In genomic region chr5:12845549-12846159, GRCh38 we compare ENCODE assay signal across 24 cellular contexts.
"Had no signal": no experiment of that assay in that cellular context is flagged by ENCODE, and none has a peak within 500 bp of the region (broad histone marks: within the 10 kb centered on the region; RNA-seq: fewer than 3 reads in every experiment).

No MANE protein-coding gene starts in this region.

- ATAC-seq: activated T-cell treated with anti-CD3 and anti-CD28 coated beads, Interleukin-2, amount 50 U/mL, for 4 hours; heart right ventricle; left lobe of liver; lower lobe of right lung; naive thymus-derived CD8-positive, alpha-beta T cell; sciatic nerve; stimulated activated memory B cell treated with anti-CD40 and anti-IgM and Interleukin-4, amounts not matched to agents 10 μg/mL and 1 μg/mL and 100 μg/mL, for 72 hours had no signal

- DNase-seq: activated CD8-positive, alpha-beta memory T cell treated with anti-CD3 and anti-CD28 coated beads, Interleukin-2, amount 50 U/mL, for 4 hours; activated naive CD4-positive, alpha-beta T cell treated with Interleukin-2 at 50 U/mL for 16 hours; activated naive CD8-positive, alpha-beta T cell treated with anti-CD3 and anti-CD28 coated beads for 36 hours; activated T-cell treated with anti-CD3 and anti-CD28 coated beads, Interleukin-2, amount 50 U/mL, for 4 hours; central memory CD4-positive, alpha-beta T cell; endodermal cell; foreskin fibroblast; heart right ventricle; lower lobe of right lung; naive thymus-derived CD8-positive, alpha-beta T cell; small intestine; stimulated activated CD4-positive, alpha-beta T cell treated with anti-CD3 and anti-CD28 coated beads, Interleukin-2, amount 100 ng/mL, for 24 hours; stomach; T-helper 1 cell; WERI-Rb-1 had no signal

- H3K79me2 ChIP-seq: parathyroid adenoma had no signal

- H3K36me3 Mint-ChIP-seq: activated naive CD8-positive, alpha-beta T cell treated with anti-CD3 and anti-CD28 coated beads for 36 hours; naive thymus-derived CD8-positive, alpha-beta T cell; stimulated activated memory B cell treated with anti-CD40 and anti-IgM and Interleukin-4, amounts not matched to agents 10 μg/mL and 1 μg/mL and 100 μg/mL, for 72 hours had no signal

- H3K4me1 ChIP-seq: heart right ventricle, lower lobe of right lung, parathyroid adenoma, stomach, suprapubic skin, tibial nerve had no signal

- H3K9me3 Mint-ChIP-seq: endodermal cell had no signal

- H3K27me3 ChIP-seq: heart right ventricle, stomach, suprapubic skin, tibial nerve had no signal

- H3K9me3 ChIP-seq: lower lobe of right lung, stomach, suprapubic skin, tibial nerve had no signal

- H3K27me3 Mint-ChIP-seq: activated naive CD8-positive, alpha-beta T cell treated with anti-CD3 and anti-CD28 coated beads for 36 hours; naive thymus-derived CD8-positive, alpha-beta T cell; stimulated activated memory B cell treated with anti-CD40 and anti-IgM and Interleukin-4, amounts not matched to agents 10 μg/mL and 1 μg/mL and 100 μg/mL, for 72 hours had no signal

- H3K9ac ChIP-seq: parathyroid adenoma had no signal

- H3K4me3 Mint-ChIP-seq: activated naive CD8-positive, alpha-beta T cell treated with anti-CD3 and anti-CD28 coated beads for 36 hours; activated T-cell treated with anti-CD3 and anti-CD28 coated beads, Interleukin-2, amount 50 U/mL, for 4 hours; endodermal cell; stimulated activated memory B cell treated with anti-CD40 and anti-IgM and Interleukin-4, amounts not matched to agents 10 μg/mL and 1 μg/mL and 100 μg/mL, for 72 hours had no signal

- H3K4me3 ChIP-seq: coronary artery, heart right ventricle, lower lobe of right lung, stomach, suprapubic skin, tibial nerve had no signal

- H3K36me3 ChIP-seq: heart right ventricle, lower lobe of right lung, stomach, suprapubic skin, tibial nerve, WERI-Rb-1 had no signal

- H3K27ac ChIP-seq: coronary artery, epithelial cell of prostate, heart right ventricle, lower lobe of right lung, parathyroid adenoma, stomach, suprapubic skin, tibial nerve, WERI-Rb-1 had no signal

- H3K27ac Mint-ChIP-seq: activated naive CD8-positive, alpha-beta T cell treated with anti-CD3 and anti-CD28 coated beads for 36 hours; activated T-helper 2 cell treated with anti-CD3 and anti-CD28 coated beads, Interferon-gamma antibody, Interleukin-2, Interleukin-4, amounts not matched to agents 10 μg/mL and 5 μg/mL and 100 μg/mL, durations not matched to agents 14 hours and 24 hours and 36 hours; endodermal cell; naive thymus-derived CD8-positive, alpha-beta T cell; stimulated activated memory B cell treated with anti-CD40 and anti-IgM and Interleukin-4, amounts not matched to agents 10 μg/mL and 1 μg/mL and 100 μg/mL, for 72 hours had no signal

- H3K4me1 Mint-ChIP-seq: activated naive CD8-positive, alpha-beta T cell treated with anti-CD3 and anti-CD28 coated beads for 36 hours; endodermal cell; naive thymus-derived CD8-positive, alpha-beta T cell; stimulated activated memory B cell treated with anti-CD40 and anti-IgM and Interleukin-4, amounts not matched to agents 10 μg/mL and 1 μg/mL and 100 μg/mL, for 72 hours had no signal
